ENCODE assay signal across 19 cellular contexts in genomic region chr12:90275088-90275487, GRCh38.
"Had no signal": no experiment of that assay in that cellular context is flagged by ENCODE, and none has a peak within 500 bp of the region (broad histone marks: within the 10 kb centered on the region; RNA-seq: fewer than 3 reads in every experiment).

No MANE protein-coding gene starts in this region.

- H3K27ac ChIP-seq: dorsolateral prefrontal cortex, epithelial cell of prostate, gastrocnemius medialis, heart right ventricle, neutrophil, right atrium auricular region, sigmoid colon, skin epidermis, vagina had no signal

- H3K36me3 Mint-ChIP-seq: naive thymus-derived CD8-positive, alpha-beta T cell had no signal

- H3K27ac Mint-ChIP-seq: naive thymus-derived CD8-positive, alpha-beta T cell had no signal

- H3K36me3 ChIP-seq: gastrocnemius medialis, heart right ventricle, neutrophil, right atrium auricular region, sigmoid colon, vagina had no signal

- H3K4me3 ChIP-seq: dorsolateral prefrontal cortex, gastrocnemius medialis, heart right ventricle, right atrium auricular region, sigmoid colon, skin epidermis, vagina had no signal

- H3K4me1 Mint-ChIP-seq: naive thymus-derived CD8-positive, alpha-beta T cell had no signal

- H3K9me3 ChIP-seq: gastrocnemius medialis, heart right ventricle, neutrophil, right atrium auricular region, sigmoid colon, vagina had no signal

- H3K9me3 Mint-ChIP-seq: naive thymus-derived CD8-positive, alpha-beta T cell had no signal

- H3K27me3 ChIP-seq: dorsolateral prefrontal cortex, gastrocnemius medialis, heart right ventricle, neutrophil, right atrium auricular region, sigmoid colon, vagina had no signal

- H3K4me1 ChIP-seq: gastrocnemius medialis, heart right ventricle, right atrium auricular region, sigmoid colon, vagina had no signal

- H3K4me3 Mint-ChIP-seq: naive thymus-derived CD8-positive, alpha-beta T cell had no signal

- ATAC-seq: gastrocnemius medialis; heart right ventricle; naive thymus-derived CD8-positive, alpha-beta T cell had no signal

- DNase-seq: cortex of kidney; dorsolateral prefrontal cortex; effector CD8-positive, alpha-beta T cell; gastrocnemius medialis; heart right ventricle; hypothalamus; kidney glomerular epithelial cell; naive thymus-derived CD8-positive, alpha-beta T cell; posterior cingulate gyrus; sigmoid colon; stimulated activated CD4-positive, alpha-beta T cell treated with anti-CD3 and anti-CD28 coated beads, Interleukin-2, amount 100 ng/mL, for 24 hours; stimulated activated naive CD4-positive, alpha-beta T cell treated with Interleukin-2 at 50 U/mL for 16 hours; trophoblast cell had no signal

- FAIRE-seq: islet of Langerhans had no signal
